In the genomic region with DNA sequence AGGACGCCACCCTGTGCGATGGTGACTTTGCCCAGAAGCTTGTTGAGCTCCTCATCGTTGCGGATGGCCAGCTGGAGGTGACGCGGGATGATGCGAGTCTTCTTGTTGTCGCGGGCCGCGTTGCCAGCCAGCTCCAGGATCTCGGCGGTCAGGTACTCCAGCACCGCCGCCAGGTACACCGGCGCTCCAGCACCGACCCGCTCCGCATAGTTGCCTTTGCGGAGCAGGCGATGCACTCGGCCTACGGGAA, we compare ENCODE assay signal across 7 cellular contexts.
DNase-seq lines count a peak whose midpoint lies in the region; ATAC-seq and TF ChIP-seq lines count a peak whose summit lies in the region.
"Not testable (repeated sequence)": the region's sequence is repeated elsewhere in the genome, so short reads cannot be mapped to it uniquely, and the experiment has no call there.

No MANE protein-coding gene starts in this region.

- not testable (repeated sequence) for H3K9me3 Mint-ChIP-seq in HFFc6; activated T-helper 2 cell treated with anti-CD3 and anti-CD28 coated beads, Interferon-gamma antibody, Interleukin-2, Interleukin-4, amounts not matched to agents 10 μg/mL and 5 μg/mL and 100 μg/mL, durations not matched to agents 14 hours and 24 hours and 36 hours; progenitor cell of endocrine pancreas (ENCODE audit: low read depth)

- intact Hi-C loops in activated T-helper 2 cell treated with anti-CD3 and anti-CD28 coated beads, Interferon-gamma antibody, Interleukin-2, Interleukin-4, amounts not matched to agents 10 μg/mL and 5 μg/mL and 100 μg/mL, durations not matched to agents 14 hours and 24 hours and 36 hours (cut with micrococcal nuclease) = loop anchor here (1.0 to 5.0 kb wide), 4 partner anchors 23 to 1782 kb away; a partner anchor contains a TSS
- intact Hi-C loops in left lung (cut with DNase I) = not testable (repeated sequence)

- H3K27ac ChIP-seq in MM.1S (ENCODE audit: low read length) (peak overlapping the region; percentile 96), left lung (peak overlapping the region in 1 of 2 donors; percentile 58)

- H3K27me3 ChIP-seq in MM.1S (replicated peaks; ENCODE audit: insufficient read depth, low read length) = not testable (repeated sequence)
- H3K27me3 ChIP-seq in left lung = peaks cover 0 to 36% of the 10 kb centered on the region in 2 donors

- H3K9ac ChIP-seq in MM.1S (ENCODE audit: low read length) = peak overlapping the region; percentile 66

- not testable (repeated sequence) for H3K9me2 ChIP-seq in MM.1S (replicated peaks; ENCODE audit: insufficient read depth, low read length)

- not testable (repeated sequence) for DNase-seq in HFFc6; MM.1S; activated T-helper 2 cell treated with anti-CD3 and anti-CD28 coated beads, Interferon-gamma antibody, Interleukin-2, Interleukin-4, amounts not matched to agents 10 μg/mL and 5 μg/mL and 100 μg/mL, durations not matched to agents 14 hours and 24 hours and 36 hours (ENCODE audit: low spot score); epithelial cell of esophagus (ENCODE audit: low read depth); left lung; progenitor cell of endocrine pancreas (ENCODE audit: low spot score, unreplicated experiment)

- TF ChIP-seq CTCF in HFFc6 (IDR thresholded peaks at IDR 0.05); MM.1S (IDR thresholded peaks at IDR 0.05; ENCODE audit: low read length); epithelial cell of esophagus (IDR thresholded peaks at IDR 0.05; ENCODE audit: insufficient read depth, low read depth, low read length, missing control alignments); left lung (IDR thresholded peaks at IDR 0.05); progenitor cell of endocrine pancreas (IDR thresholded peaks at IDR 0.05; ENCODE audit: unreplicated experiment): not testable (repeated sequence)

- not testable (repeated sequence) for H4K20me1 ChIP-seq in MM.1S (ENCODE audit: insufficient read depth, low read length)

- peaks cover 25% of the 10 kb centered on the region for H3K4me1 ChIP-seq in MM.1S (ENCODE audit: low read length)
- peaks cover 0 to 26% of the 10 kb centered on the region in 2 donors for H3K4me1 ChIP-seq in left lung

- peaks cover 65% of the 10 kb centered on the region for H3F3A ChIP-seq in MM.1S (ENCODE audit: insufficient read depth, low read length)

- peak overlapping the region; percentile 96 for H3K27ac Mint-ChIP-seq in HFFc6
- H3K27ac Mint-ChIP-seq in activated T-helper 2 cell treated with anti-CD3 and anti-CD28 coated beads, Interferon-gamma antibody, Interleukin-2, Interleukin-4, amounts not matched to agents 10 μg/mL and 5 μg/mL and 100 μg/mL, durations not matched to agents 14 hours and 24 hours and 36 hours = peak overlapping the region; percentile 100
- peak overlapping the region; percentile 100 for H3K27ac Mint-ChIP-seq in progenitor cell of endocrine pancreas

- H3K4me3 ChIP-seq in MM.1S (ENCODE audit: low read length) (peak overlapping the region; percentile 48), epithelial cell of esophagus (ENCODE audit: low read length) (peak overlapping the region; percentile 62), left lung (peak overlapping the region; percentile 27 to 38)

- H3K9me3 ChIP-seq in MM.1S (replicated peaks; ENCODE audit: insufficient read depth, low read length); left lung: not testable (repeated sequence)

- H3K4me3 Mint-ChIP-seq in HFFc6 = peak overlapping the region; percentile 87
- peak overlapping the region; percentile 86 for H3K4me3 Mint-ChIP-seq in activated T-helper 2 cell treated with anti-CD3 and anti-CD28 coated beads, Interferon-gamma antibody, Interleukin-2, Interleukin-4, amounts not matched to agents 10 μg/mL and 5 μg/mL and 100 μg/mL, durations not matched to agents 14 hours and 24 hours and 36 hours (ENCODE audit: low read depth)
- H3K4me3 Mint-ChIP-seq in progenitor cell of endocrine pancreas (ENCODE audit: low read depth) = peak overlapping the region; percentile 81

- peaks cover 49% of the 10 kb centered on the region for H3K4me1 Mint-ChIP-seq in HFFc6 (ENCODE audit: low read depth)
- H3K4me1 Mint-ChIP-seq in activated T-helper 2 cell treated with anti-CD3 and anti-CD28 coated beads, Interferon-gamma antibody, Interleukin-2, Interleukin-4, amounts not matched to agents 10 μg/mL and 5 μg/mL and 100 μg/mL, durations not matched to agents 14 hours and 24 hours and 36 hours (ENCODE audit: low read depth) = peaks cover 51% of the 10 kb centered on the region
- H3K4me1 Mint-ChIP-seq in progenitor cell of endocrine pancreas (ENCODE audit: low read depth) = peaks cover 37% of the 10 kb centered on the region

- ATAC-seq in GM18498 (IDR thresholded peaks at IDR 0.05; ENCODE audit: unreplicated experiment) = peak; percentile 16
- peak; percentile 32 for ATAC-seq in left lung

- not testable (repeated sequence) for H3K36me3 Mint-ChIP-seq in HFFc6 (ENCODE audit: low read depth); activated T-helper 2 cell treated with anti-CD3 and anti-CD28 coated beads, Interferon-gamma antibody, Interleukin-2, Interleukin-4, amounts not matched to agents 10 μg/mL and 5 μg/mL and 100 μg/mL, durations not matched to agents 14 hours and 24 hours and 36 hours (ENCODE audit: low read depth); progenitor cell of endocrine pancreas (ENCODE audit: insufficient read depth)

- peak overlapping the region; percentile 87 for H3K4me2 ChIP-seq in MM.1S (ENCODE audit: low read depth, low read length)

- H3K79me2 ChIP-seq in MM.1S (ENCODE audit: low read length) = not testable (repeated sequence)

- H3K27me3 Mint-ChIP-seq in HFFc6 (ENCODE audit: insufficient read depth) = peaks cover 11% of the 10 kb centered on the region; the same call in 1 of the 2 replicates
- not testable (repeated sequence) for H3K27me3 Mint-ChIP-seq in activated T-helper 2 cell treated with anti-CD3 and anti-CD28 coated beads, Interferon-gamma antibody, Interleukin-2, Interleukin-4, amounts not matched to agents 10 μg/mL and 5 μg/mL and 100 μg/mL, durations not matched to agents 14 hours and 24 hours and 36 hours (ENCODE audit: low read depth); progenitor cell of endocrine pancreas

- not testable (repeated sequence) for H3K36me3 ChIP-seq in MM.1S (replicated peaks; ENCODE audit: insufficient read depth, low read length); left lung

- H2AFZ ChIP-seq in MM.1S (ENCODE audit: low read length) = not testable (repeated sequence)
